30 cellular contexts compared by ENCODE assay signal in the genomic region with DNA sequence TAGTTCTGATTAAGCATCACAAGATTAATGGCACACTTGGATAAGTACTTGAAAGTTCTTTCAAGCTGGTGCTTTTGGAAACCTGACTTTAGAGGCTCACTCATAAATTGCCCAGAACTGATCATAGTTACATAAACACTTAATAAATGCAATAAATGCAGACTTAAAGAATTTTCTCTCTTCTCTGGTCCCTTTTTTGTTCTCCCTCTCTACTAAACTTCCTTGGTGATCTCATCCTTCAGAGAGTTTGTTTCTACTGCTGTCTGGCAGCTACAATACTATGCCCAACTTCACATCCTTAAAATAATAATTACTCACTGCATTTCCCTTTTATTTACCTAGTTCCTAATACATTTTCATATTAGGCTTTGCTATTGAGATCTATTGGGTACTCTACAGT.
"Had no signal": no experiment of that assay in that cellular context is flagged by ENCODE, and none has a peak within 500 bp of the region (broad histone marks: within the 10 kb centered on the region; RNA-seq: fewer than 3 reads in every experiment).

No MANE protein-coding gene starts in this region.

- DNase-seq: activated B cell treated with CpG ODN at 0.5 μM for 24 hours; activated CD4-positive, alpha-beta memory T cell treated with anti-CD3 and anti-CD28 coated beads for 36 hours; activated CD4-positive, alpha-beta T cell treated with anti-CD3 and anti-CD28 coated beads for 48 hours; activated CD8-positive, alpha-beta memory T cell treated with anti-CD3 and anti-CD28 coated beads, Interleukin-2, amount 50 U/mL, for 48 hours; activated gamma-delta T cell; activated naive CD4-positive, alpha-beta T cell; activated naive CD4-positive, alpha-beta T cell treated with anti-CD3 and anti-CD28 coated beads, Interleukin-2, amount 10 ng/mL, durations not matched to agents 7 days and 5 days; activated naive CD8-positive, alpha-beta T cell treated with anti-CD3 and anti-CD28 coated beads, Interleukin-2, amount 10 ng/mL, durations not matched to agents 7 days and 5 days; activated T-cell treated with anti-CD3 and anti-CD28 coated beads for 4 hours; activated T-cell treated with anti-CD3 and anti-CD28 coated beads, Interleukin-2, amount 50 U/mL, for 24 hours; activated T-cell treated with anti-CD3 and anti-CD28 coated beads, Interleukin-2, amount 50 U/mL, for 72 hours; central memory CD4-positive, alpha-beta T cell; cerebellar nuclear complex; colonic mucosa; dorsolateral prefrontal cortex; effector memory CD4-positive, alpha-beta T cell; endodermal cell; erythroblast; foreskin keratinocyte; gastrocnemius medialis; glutamatergic neuron; heart left ventricle; T-helper 1 cell; T-helper 17 cell; T1000; WERI-Rb-1 had no signal

- ATAC-seq: activated CD4-positive, CD25-positive, alpha-beta regulatory T cell treated with anti-CD3 and anti-CD28 coated beads, Interleukin-2, amount 50 U/mL, for 24 hours; activated naive CD4-positive, alpha-beta T cell treated with anti-CD3 and anti-CD28 coated beads, Interleukin-2, amount 50 U/mL, for 72 hours; activated T-cell treated with anti-CD3 and anti-CD28 coated beads, Interleukin-2, amount 50 U/mL, for 72 hours; foreskin keratinocyte; gastrocnemius medialis; heart left ventricle; T-helper 17 cell had no signal

- H3K4me3 Mint-ChIP-seq: activated B cell treated with CpG ODN at 0.5 μM for 24 hours; activated CD4-positive, alpha-beta memory T cell treated with anti-CD3 and anti-CD28 coated beads for 36 hours; activated naive CD4-positive, alpha-beta T cell treated with anti-CD3 and anti-CD28 coated beads, Interleukin-2, amount 10 ng/mL, durations not matched to agents 7 days and 5 days; activated naive CD8-positive, alpha-beta T cell treated with anti-CD3 and anti-CD28 coated beads, Interleukin-2, amount 10 ng/mL, durations not matched to agents 7 days and 5 days; activated T-cell treated with anti-CD3 and anti-CD28 coated beads, Interleukin-2, amount 50 U/mL, for 24 hours; activated T-cell treated with anti-CD3 and anti-CD28 coated beads, Interleukin-2, amount 50 U/mL, for 72 hours; brain; endodermal cell; T-helper 17 cell; T-helper 2 cell treated with Interferon-gamma antibody and Interleukin-4, amounts not matched to agents 5 μg/mL and 100 μg/mL, for 36 hours had no signal

- H3K27me3 Mint-ChIP-seq: activated B cell treated with CpG ODN at 0.5 μM for 24 hours; activated naive CD4-positive, alpha-beta T cell treated with anti-CD3 and anti-CD28 coated beads, Interleukin-2, amount 10 ng/mL, durations not matched to agents 7 days and 5 days; brain had no signal

- H3K36me3 Mint-ChIP-seq: activated CD4-positive, alpha-beta memory T cell treated with anti-CD3 and anti-CD28 coated beads for 36 hours; activated naive CD4-positive, alpha-beta T cell treated with anti-CD3 and anti-CD28 coated beads, Interleukin-2, amount 10 ng/mL, durations not matched to agents 7 days and 5 days; activated naive CD4-positive, alpha-beta T cell treated with anti-CD3 and anti-CD28 coated beads, Interleukin-2, amount 50 U/mL, for 72 hours; activated naive CD8-positive, alpha-beta T cell treated with anti-CD3 and anti-CD28 coated beads, Interleukin-2, amount 10 ng/mL, durations not matched to agents 7 days and 5 days had no signal

- H3K9me3 Mint-ChIP-seq: activated CD4-positive, alpha-beta memory T cell treated with anti-CD3 and anti-CD28 coated beads for 36 hours; activated naive CD4-positive, alpha-beta T cell treated with anti-CD3 and anti-CD28 coated beads, Interleukin-2, amount 10 ng/mL, durations not matched to agents 7 days and 5 days; activated naive CD8-positive, alpha-beta T cell treated with anti-CD3 and anti-CD28 coated beads, Interleukin-2, amount 10 ng/mL, durations not matched to agents 7 days and 5 days; activated T-cell treated with anti-CD3 and anti-CD28 coated beads, Interleukin-2, amount 50 U/mL, for 24 hours; T-helper 2 cell treated with Interferon-gamma antibody and Interleukin-4, amounts not matched to agents 5 μg/mL and 100 μg/mL, for 36 hours had no signal

- H3K27ac Mint-ChIP-seq: activated B cell treated with CpG ODN at 0.5 μM for 24 hours; activated CD4-positive, alpha-beta memory T cell treated with anti-CD3 and anti-CD28 coated beads for 36 hours; activated naive CD4-positive, alpha-beta T cell treated with anti-CD3 and anti-CD28 coated beads, Interleukin-2, amount 10 ng/mL, durations not matched to agents 7 days and 5 days; activated naive CD4-positive, alpha-beta T cell treated with anti-CD3 and anti-CD28 coated beads, Interleukin-2, amount 50 U/mL, for 72 hours; activated naive CD8-positive, alpha-beta T cell treated with anti-CD3 and anti-CD28 coated beads, Interleukin-2, amount 10 ng/mL, durations not matched to agents 7 days and 5 days; activated T-cell treated with anti-CD3 and anti-CD28 coated beads, Interleukin-2, amount 50 U/mL, for 24 hours; activated T-cell treated with anti-CD3 and anti-CD28 coated beads, Interleukin-2, amount 50 U/mL, for 72 hours; endodermal cell; T-helper 17 cell; T-helper 2 cell treated with Interferon-gamma antibody and Interleukin-4, amounts not matched to agents 5 μg/mL and 100 μg/mL, for 36 hours had no signal

- H3K4me1 Mint-ChIP-seq: activated B cell treated with CpG ODN at 0.5 μM for 24 hours; activated naive CD4-positive, alpha-beta T cell treated with anti-CD3 and anti-CD28 coated beads, Interleukin-2, amount 10 ng/mL, durations not matched to agents 7 days and 5 days; activated naive CD8-positive, alpha-beta T cell treated with anti-CD3 and anti-CD28 coated beads, Interleukin-2, amount 10 ng/mL, durations not matched to agents 7 days and 5 days; endodermal cell; T-helper 17 cell had no signal
